In genomic region chr5:154049685-154050084, GRCh38 we compare ENCODE assay signal across 2 cellular contexts.
TF ChIP-seq lines count a peak whose summit lies in the region.

No MANE protein-coding gene starts in this region.

TF ChIP-seq in HEK293, 187 proteins besides CTCF, POLR2A, EP300 and RAD21 (continued from another document):
- TF ChIP-seq OVOL3 (tag by site-specific recombination; IDR thresholded peaks at IDR 0.05) (no peak), ZNF560 (tag by site-specific recombination; IDR thresholded peaks at IDR 0.05; ENCODE audit: borderline replicate concordance) (no peak), ZNF621 (tag by site-specific recombination; IDR thresholded peaks at IDR 0.05) (no peak)

TF ChIP-seq in WTC11, 78 proteins besides CTCF, POLR2A, EP300 and RAD21 (continued from another document):
- no peak for TF ChIP-seq ERG (CRISPR knock-in tag; IDR thresholded peaks at IDR 0.05)
- TF ChIP-seq, protein P1, sequence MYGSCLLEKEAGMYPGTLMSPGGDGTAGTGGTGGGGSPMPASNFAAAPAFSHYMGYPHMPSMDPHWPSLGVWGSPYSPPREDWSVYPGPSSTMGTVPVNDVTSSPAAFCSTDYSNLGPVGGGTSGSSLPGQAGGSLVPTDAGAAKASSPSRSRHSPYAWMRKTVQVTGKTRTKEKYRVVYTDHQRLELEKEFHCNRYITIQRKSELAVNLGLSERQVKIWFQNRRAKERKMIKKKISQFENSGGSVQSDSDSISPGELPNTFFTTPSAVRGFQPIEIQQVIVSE (CRISPR knock-in tag; IDR thresholded peaks at IDR 0.05; ENCODE audit: borderline replicate concordance), result no peak
- TF ChIP-seq ZNF232 (CRISPR knock-in tag; IDR thresholded peaks at IDR 0.05), result no peak
- TF ChIP-seq ZBTB43 (CRISPR knock-in tag; IDR thresholded peaks at IDR 0.05), result no peak
- TF ChIP-seq PRRX2 (CRISPR knock-in tag; IDR thresholded peaks at IDR 0.05), result no peak
- no peak for TF ChIP-seq ZNF263 (CRISPR knock-in tag; IDR thresholded peaks at IDR 0.05; ENCODE audit: low read depth)
TF ChIP-seq in WTC11: peak in this region for 0.
